19 cellular contexts compared by ENCODE assay signal in the genomic region with DNA sequence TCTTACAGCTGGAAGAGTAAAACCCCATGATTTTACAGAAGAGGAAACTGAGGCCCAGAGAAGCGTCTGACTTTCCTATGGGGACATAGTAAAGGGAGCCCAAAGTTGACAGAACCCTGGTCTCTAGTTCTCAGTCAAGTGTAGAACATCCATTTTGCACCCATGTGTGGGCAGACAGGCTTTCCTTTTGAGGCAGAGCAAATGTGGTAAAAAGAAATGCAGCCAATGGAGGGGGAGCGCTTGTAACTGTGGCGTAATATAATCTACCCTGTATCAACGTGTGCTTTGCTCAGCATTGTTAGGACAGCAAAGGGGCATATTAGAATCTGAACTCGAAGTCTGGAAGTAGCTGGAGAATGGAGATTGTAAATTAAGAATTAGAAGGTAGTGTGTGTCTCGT.
"Had no signal": no experiment of that assay in that cellular context is flagged by ENCODE, and none has a peak within 500 bp of the region (broad histone marks: within the 10 kb centered on the region; RNA-seq: fewer than 3 reads in every experiment).

No MANE protein-coding gene starts in this region.

- H3K9me3 ChIP-seq: neutrophil, ovary, prostate gland, stomach, upper lobe of right lung had no signal

- H3K36me3 ChIP-seq: neutrophil, ovary, prostate gland, stomach, upper lobe of right lung had no signal

- ATAC-seq: activated naive CD4-positive, alpha-beta T cell treated with anti-CD3 and anti-CD28 coated beads, Interleukin-2, amount 50 U/mL, for 72 hours; activated T-helper 17 cell treated with anti-CD3 and anti-CD28 coated beads, Interleukin-2, amount 50 U/mL, for 72 hours; stimulated activated memory B cell treated with anti-CD40 and anti-IgM and Interleukin-4, amounts not matched to agents 10 μg/mL and 1 μg/mL and 100 μg/mL, for 72 hours; upper lobe of right lung; WTC11 had no signal

- H3K27me3 ChIP-seq: hepatocyte, ovary, stomach, upper lobe of right lung had no signal

- DNase-seq: activated CD8-positive, alpha-beta memory T cell treated with anti-CD3 and anti-CD28 coated beads for 24 hours; activated CD8-positive, alpha-beta memory T cell treated with anti-CD3 and anti-CD28 coated beads, Interleukin-2, amount 50 U/mL, for 4 hours; activated T-cell treated with anti-CD3 and anti-CD28 coated beads, Interleukin-2, amount 50 U/mL, for 24 hours; effector CD8-positive, alpha-beta T cell; glutamatergic neuron; ovary; right cardiac atrium; small intestine; stimulated activated CD4-positive, alpha-beta T cell treated with anti-CD3 and anti-CD28 coated beads, Interleukin-15, amount 100 ng/mL, for 24 hours; stomach; T-helper 9 cell; upper lobe of right lung had no signal

- H3K4me3 ChIP-seq: hepatocyte, ovary, prostate gland, stomach, upper lobe of right lung had no signal

- H3K4me1 ChIP-seq: prostate gland, upper lobe of right lung had no signal

- H3K27ac ChIP-seq: hepatocyte, neutrophil, ovary, prostate gland, stomach, upper lobe of right lung had no signal
